1 cellular context compared by ENCODE assay signal in the genomic region with DNA sequence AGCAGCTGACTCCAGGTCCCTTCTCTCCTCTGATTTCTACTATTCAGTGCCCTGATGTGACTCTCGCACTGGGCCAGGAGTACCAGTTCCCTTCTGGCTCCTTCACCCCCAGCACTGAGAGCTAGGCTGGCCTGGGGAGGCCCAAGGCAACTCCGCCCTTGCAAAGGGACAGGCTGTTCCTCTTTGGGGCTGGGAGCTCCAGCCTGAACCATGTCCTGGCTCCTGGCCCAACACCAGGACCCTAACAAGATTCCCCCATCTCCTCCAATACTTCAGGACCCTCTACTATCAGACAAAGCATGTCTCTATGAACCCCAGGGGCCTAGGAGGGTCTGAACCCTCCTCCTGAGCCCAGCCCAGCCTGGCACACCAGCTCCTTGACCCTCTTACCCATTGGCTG.
TF ChIP-seq lines count a peak whose summit lies in the region.

No MANE protein-coding gene starts in this region.

TF ChIP-seq in H1, 55 proteins besides CTCF, POLR2A, EP300 and RAD21:
- TF ChIP-seq ATF2 (IDR thresholded peaks at IDR 0.05; ENCODE audit: low read length) (no peak), MAFK (IDR thresholded peaks at IDR 0.05; ENCODE audit: low read depth, low read length) (no peak), ASH2L (IDR thresholded peaks at IDR 0.05; ENCODE audit: low read length) (no peak), RNF2 (IDR thresholded peaks at IDR 0.05; ENCODE audit: borderline replicate concordance, low read depth, low read length, missing control alignments, poor library complexity, severe bottlenecking) (no peak), TAF7 (optimal IDR thresholded peaks at IDR 0.05; ENCODE audit: borderline replicate concordance, low read depth, low read length) (no peak), GABPA (IDR thresholded peaks at IDR 0.05; ENCODE audit: borderline replicate concordance, insufficient read depth, low read length) (no peak), JUND (IDR thresholded peaks at IDR 0.05; ENCODE audit: low read length) (no peak), TCF12 (IDR thresholded peaks at IDR 0.05; ENCODE audit: low read depth, low read length) (no peak)
